19 cellular contexts compared by ENCODE assay signal in genomic region chr3:183131186-183131585, GRCh38. TPM values are rescaled to one million over a fixed set of nuclear protein-coding genes. Genes with fewer than 3 reads are reported as not detected.
"Had no signal": no experiment of that assay in that cellular context is flagged by ENCODE, and none has a peak within 500 bp of the region (broad histone marks: within the 10 kb centered on the region; RNA-seq: fewer than 3 reads in every experiment).

No MANE protein-coding gene starts in this region.

- DNase-seq: activated CD4-positive, alpha-beta T cell treated with anti-CD3 and anti-CD28 coated beads, Interleukin-2, amount 10 ng/mL, durations not matched to agents 24 days and 14 days; activated CD8-positive, alpha-beta T cell treated with anti-CD3 and anti-CD28 coated beads for 36 hours; activated naive CD4-positive, alpha-beta T cell; activated naive CD8-positive, alpha-beta T cell treated with anti-CD3 and anti-CD28 coated beads for 36 hours; activated T-cell treated with anti-CD3 and anti-CD28 coated beads, Interleukin-2, amount 50 U/mL, for 1 hour; amniotic stem cell; caudate nucleus; erythroblast; foreskin melanocyte; glutamatergic neuron; natural killer cell; pancreas; stimulated activated CD4-positive, alpha-beta T cell treated with anti-CD3 and anti-CD28 coated beads, Interleukin-4, amount 100 ng/mL, for 4 hours; T-helper 1 cell had no signal

- H3K4me3 ChIP-seq: pancreas, thoracic aorta had no signal

- H3K9me3 ChIP-seq: pancreas had no signal

- H3K36me3 ChIP-seq: pancreas, thoracic aorta had no signal

- H3K27ac ChIP-seq: pancreas, thoracic aorta had no signal

- H3K4me1 ChIP-seq: pancreas had no signal

- ATAC-seq: activated CD8-positive, alpha-beta T cell treated with anti-CD3 and anti-CD28 coated beads for 36 hours; activated T-helper 17 cell treated with anti-CD3 and anti-CD28 coated beads, Interleukin-2, amount 50 U/mL, for 72 hours; natural killer cell; pancreas; sciatic nerve; stimulated activated memory B cell treated with anti-CD40 and anti-IgM and Interleukin-4, amounts not matched to agents 10 μg/mL and 1 μg/mL and 100 μg/mL, for 72 hours had no signal

- H3K27me3 ChIP-seq: pancreas had no signal

RNA-seq across cellular contexts. Expression of gene LAMP3, which starts 31.3 kb away (rescaled TPM):
- total RNA-seq: mesenteric fat pad, thoracic aorta had no signal
